In the genomic region with DNA sequence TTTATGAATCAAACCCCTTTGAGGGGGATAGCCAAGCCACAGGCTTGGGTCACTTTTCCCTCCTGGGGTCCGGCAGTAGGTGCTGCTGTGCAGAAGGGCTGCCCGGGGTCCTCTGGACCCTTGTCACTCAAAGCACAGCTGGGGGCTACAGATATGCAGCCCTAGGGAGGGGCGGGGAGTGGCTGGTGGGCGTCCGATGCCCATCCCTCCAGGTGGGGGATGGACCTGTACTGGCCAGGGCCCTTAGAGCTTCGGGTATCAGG, we compare ENCODE assay signal across 8 cellular contexts. TPM values are rescaled to one million over a fixed set of nuclear protein-coding genes. Genes with fewer than 3 reads are reported as not detected.
DNase-seq lines count a peak whose midpoint lies in the region; ATAC-seq and TF ChIP-seq lines count a peak whose summit lies in the region.

No MANE protein-coding gene starts in this region.

- intact Hi-C loops in body of pancreas (cut with DNase I) = no loop called here
- intact Hi-C loops in lower lobe of right lung (cut with DNase I) = no loop called here
- intact Hi-C loops in tibial artery (cut with DNase I; ENCODE audit: low total_unique reads) = no loop called here

- peaks cover 4% of the 10 kb centered on the region for H3K4me1 Mint-ChIP-seq in activated CD8-positive, alpha-beta memory T cell treated with anti-CD3 and anti-CD28 coated beads, Interleukin-2, amount 10 ng/mL, durations not matched to agents 7 days and 5 days

- no peak for TF ChIP-seq POLR2A in body of pancreas (IDR thresholded peaks at IDR 0.05)

- H3K27ac Mint-ChIP-seq in activated CD8-positive, alpha-beta memory T cell treated with anti-CD3 and anti-CD28 coated beads, Interleukin-2, amount 10 ng/mL, durations not matched to agents 7 days and 5 days = no peak overlapping the region

- peak; percentile 8 for ATAC-seq in activated CD8-positive, alpha-beta memory T cell treated with anti-CD3 and anti-CD28 coated beads, Interleukin-2, amount 10 ng/mL, durations not matched to agents 7 days and 5 days
- ATAC-seq in body of pancreas (no peak), lower lobe of right lung (no peak), HG03095 (IDR thresholded peaks at IDR 0.05; ENCODE audit: unreplicated experiment) (no peak), GM18909 (IDR thresholded peaks at IDR 0.05; ENCODE audit: poor library complexity, unreplicated experiment) (no peak)

- DNase-seq in activated CD8-positive, alpha-beta memory T cell treated with anti-CD3 and anti-CD28 coated beads, Interleukin-2, amount 10 ng/mL, durations not matched to agents 7 days and 5 days = no peak
- no peak for DNase-seq in activated CD8-positive, alpha-beta memory T cell treated with anti-CD3 and anti-CD28 coated beads, Interleukin-2, amount 50 U/mL, for 4 hours
- DNase-seq in body of pancreas = no peak
- DNase-seq in lower lobe of right lung = no peak
- no peak for DNase-seq in tibial artery
- no peak for DNase-seq in DMS 273 (lab: John Stamatoyannopoulos, UW; ENCODE audit: unreplicated experiment)

- no peak for TF ChIP-seq CTCF in body of pancreas (IDR thresholded peaks at IDR 0.05)
- TF ChIP-seq CTCF in lower lobe of right lung (IDR thresholded peaks at IDR 0.05) = no peak
- TF ChIP-seq CTCF in tibial artery (IDR thresholded peaks at IDR 0.05) = no peak

- peaks cover 3% of the 10 kb centered on the region for H3K36me3 Mint-ChIP-seq in activated CD8-positive, alpha-beta memory T cell treated with anti-CD3 and anti-CD28 coated beads, Interleukin-2, amount 10 ng/mL, durations not matched to agents 7 days and 5 days

- H3K27ac ChIP-seq in body of pancreas (peak overlapping the region; percentile 78 to 89 (median 86)), lower lobe of right lung (peak overlapping the region; percentile 77), tibial artery (peak overlapping the region; percentile 92 to 93)

- H3K27me3 ChIP-seq in body of pancreas = no peaks in the 10 kb centered on the region
- H3K27me3 ChIP-seq in lower lobe of right lung (ENCODE audit: low read depth) = no peaks in the 10 kb centered on the region
- H3K27me3 ChIP-seq in tibial artery = no peaks in the 10 kb centered on the region

- H3K4me3 ChIP-seq in body of pancreas (peak overlapping the region; percentile 46 to 57), lower lobe of right lung (peak overlapping the region; percentile 74), tibial artery (peak overlapping the region; percentile 61 to 97)

- CTCF ChIA-PET in activated CD8-positive, alpha-beta memory T cell treated with anti-CD3 and anti-CD28 coated beads, Interleukin-2, amount 10 ng/mL, durations not matched to agents 7 days and 5 days (lab: Charles Lee) = no interaction called here

- no peaks in the 10 kb centered on the region for H3K36me3 ChIP-seq in body of pancreas (replicated peaks in 1 of 2; ENCODE audit: insufficient read depth in 1 of 2, low read depth in 2 of 2)
- H3K36me3 ChIP-seq in lower lobe of right lung = no peaks in the 10 kb centered on the region
- H3K36me3 ChIP-seq in tibial artery = peaks cover 0 to 7% (median 0%) of the 10 kb centered on the region in 3 donors

- WGBS in body of pancreas, 2 donors = 5% methylated on average over 6 of the region's 6 CpGs; no CpG with 5 or more reads in 1 of the 2 donors

- no peaks in the 10 kb centered on the region for H3K9me3 ChIP-seq in body of pancreas
- H3K9me3 ChIP-seq in lower lobe of right lung = no peaks in the 10 kb centered on the region
- H3K9me3 ChIP-seq in tibial artery = no peaks in the 10 kb centered on the region

- no peaks in the 10 kb centered on the region for H3K9me3 Mint-ChIP-seq in activated CD8-positive, alpha-beta memory T cell treated with anti-CD3 and anti-CD28 coated beads, Interleukin-2, amount 10 ng/mL, durations not matched to agents 7 days and 5 days (ENCODE audit: low read depth)

- H3K4me1 ChIP-seq in body of pancreas (peaks cover 58% of the 10 kb centered on the region), lower lobe of right lung (peaks cover 80% of the 10 kb centered on the region), tibial artery (peaks cover 5 to 92% (median 63%) of the 10 kb centered on the region in 4 donors)

- no peaks in the 10 kb centered on the region for H3K27me3 Mint-ChIP-seq in activated CD8-positive, alpha-beta memory T cell treated with anti-CD3 and anti-CD28 coated beads, Interleukin-2, amount 10 ng/mL, durations not matched to agents 7 days and 5 days

- peak overlapping the region; percentile 60 for H3K4me3 Mint-ChIP-seq in activated CD8-positive, alpha-beta memory T cell treated with anti-CD3 and anti-CD28 coated beads, Interleukin-2, amount 10 ng/mL, durations not matched to agents 7 days and 5 days

RNA-seq across cellular contexts. Expression of gene VASN, which starts 0.6 kb away (rescaled TPM):
- not detected for total RNA-seq in activated CD8-positive, alpha-beta memory T cell treated with anti-CD3 and anti-CD28 coated beads, Interleukin-2, amount 10 ng/mL, durations not matched to agents 7 days and 5 days
- total RNA-seq in body of pancreas (10 to 100 TPM; 14.3 to 22.1 TPM), lower lobe of right lung (17.4 TPM)

RNA-seq across cellular contexts. Expression of gene PAM16, which starts 21.1 kb away (rescaled TPM):
- 10 to 100 TPM; 47.5 to 49.4 TPM for total RNA-seq in activated CD8-positive, alpha-beta memory T cell treated with anti-CD3 and anti-CD28 coated beads, Interleukin-2, amount 10 ng/mL, durations not matched to agents 7 days and 5 days
- total RNA-seq in body of pancreas (10 to 100 TPM; 25.9 to 27.7 TPM), lower lobe of right lung (40.0 TPM)

RNA-seq across cellular contexts. Expression of gene CORO7, which starts 44.1 kb away (rescaled TPM):
- total RNA-seq in activated CD8-positive, alpha-beta memory T cell treated with anti-CD3 and anti-CD28 coated beads, Interleukin-2, amount 10 ng/mL, durations not matched to agents 7 days and 5 days = 100 to 1,000 TPM; 142 to 246 TPM
- 10 to 100 TPM; 13.2 to 48.8 TPM for total RNA-seq in body of pancreas
- total RNA-seq in lower lobe of right lung = 58.5 TPM

RNA-seq across cellular contexts. Expression of gene DNAJA3, which starts 53.4 kb away (rescaled TPM):
- 10 to 100 TPM; 64.0 to 68.7 TPM for total RNA-seq in activated CD8-positive, alpha-beta memory T cell treated with anti-CD3 and anti-CD28 coated beads, Interleukin-2, amount 10 ng/mL, durations not matched to agents 7 days and 5 days
- total RNA-seq in body of pancreas (10 to 100 TPM; 26.4 to 29.1 TPM), lower lobe of right lung (34.6 TPM)

RNA-seq across cellular contexts. Expression of gene GLIS2, which starts 56.4 kb away (rescaled TPM):
- under 1 TPM; 0.55 to 0.63 TPM for total RNA-seq in activated CD8-positive, alpha-beta memory T cell treated with anti-CD3 and anti-CD28 coated beads, Interleukin-2, amount 10 ng/mL, durations not matched to agents 7 days and 5 days
- 1 to 10 TPM; 6.0 to 6.3 TPM for total RNA-seq in body of pancreas
- 21.5 TPM for total RNA-seq in lower lobe of right lung

Comparison
In these comparisons a context has a peak if more than half of its experiments do, and no peak if none do; other contexts are left out.
1. RNA of gene VASN, which starts 0.6 kb away (total RNA-seq): 14.3 to 22.1 TPM in body of pancreas and 17.4 TPM in lower lobe of right lung (single experiment); not detected in activated CD8-positive, alpha-beta memory T cell treated with anti-CD3 and anti-CD28 coated beads, Interleukin-2, amount 10 ng/mL, durations not matched to agents 7 days and 5 days; every median in the first group is over 10 times any median in the second.
2. Peak in every context shown above with its lines, with median percentiles within 50 percentile points of each other: H3K27ac ChIP-seq and H3K4me3 ChIP-seq.